Comparison of ENCODE assay signal across 18 cellular contexts in the genomic region with DNA sequence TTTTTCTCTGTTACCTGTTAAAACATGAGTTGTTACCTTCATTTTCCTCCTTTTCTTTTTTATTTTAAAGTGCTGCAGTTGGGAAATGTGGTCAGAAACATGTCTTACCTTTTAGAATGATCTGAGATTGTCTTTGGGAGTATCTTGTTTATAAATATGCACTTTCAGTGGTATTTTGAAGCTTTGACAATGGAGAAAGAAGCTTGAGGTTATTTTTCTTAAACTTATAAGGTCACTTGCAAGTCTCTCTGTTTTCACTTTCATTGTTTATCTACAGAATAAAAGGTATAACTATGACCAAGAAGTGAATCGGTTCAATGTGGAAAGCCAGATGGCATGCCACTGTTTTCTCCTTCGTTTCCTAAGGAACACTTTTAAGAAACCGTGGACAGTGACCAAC.
DNase-seq lines count a peak whose midpoint lies in the region; ATAC-seq, FAIRE-seq and TF ChIP-seq lines count a peak whose summit lies in the region.
"Had no signal": no experiment of that assay in that cellular context is flagged by ENCODE, and none has a peak within 500 bp of the region (broad histone marks: within the 10 kb centered on the region; RNA-seq: fewer than 3 reads in every experiment).

No MANE protein-coding gene starts in this region.

- H3K36me3 ChIP-seq in GM12878 (ENCODE audit: control insufficient read depth in 2 of 2, insufficient read depth in 2 of 2, low read length in 1 of 2), result no peaks in the 10 kb centered on the region
- H3K36me3 ChIP-seq: tibial nerve had no signal

- H3K27ac ChIP-seq in GM12878 (ENCODE audit: control insufficient read depth, insufficient read depth) (no peak overlapping the region), substantia nigra (ENCODE audit: low read depth, low read length, poor library complexity, severe bottlenecking) (no peak overlapping the region)
- H3K27ac ChIP-seq: tibial nerve had no signal

- TF ChIP-seq CTCF in GM12878 (IDR thresholded peaks at IDR 0.05 in 2 of 3, conservative IDR thresholded peaks at IDR 0.05 in 1 of 3; ENCODE audit: control insufficient read depth in 2 of 3, extremely low read depth in 1 of 3, insufficient read depth in 1 of 3, low read depth in 3 of 3, low read length in 3 of 3), result no peak

- TF ChIP-seq EP300 in GM12878 (IDR thresholded peaks at IDR 0.05; ENCODE audit: borderline replicate concordance in 1 of 2, control insufficient read depth in 1 of 2, low read depth in 2 of 2, low read length in 2 of 2), result peak in 1 of 2 experiments; percentile 53; a peak in 1 of 4 replicates

- H3K4me2 ChIP-seq in GM12878 (ENCODE audit: control insufficient read depth, insufficient read depth), result peak overlapping the region; percentile 63; the same call in 1 of the 2 replicates

- DNase-seq in GM12878 (ENCODE audit: low read depth, low spot score) (no peak), pons (ENCODE audit: low spot score) (no peak), substantia nigra (lab: John Stamatoyannopoulos, UW) (no peak), left ventricle myocardium superior (no peak)
- DNase-seq: activated CD4-positive, CD25-positive, alpha-beta regulatory T cell treated with anti-CD3 and anti-CD28 coated beads, Interleukin-2, amount 50 U/mL, for 72 hours; activated naive CD8-positive, alpha-beta T cell treated with anti-CD3 and anti-CD28 coated beads, Interleukin-2, amount 10 ng/mL, durations not matched to agents 7 days and 5 days; DMS79; KBM-7; NCI-H1105 treated with DMSO at 0.1 percent for 48 hours; NCI-H2107; NCI-H526; stimulated activated CD4-positive, alpha-beta T cell treated with anti-CD3 and anti-CD28 coated beads, Interleukin-1b, Interleukin-23, amount 100 ng/mL, for 48 hours; stimulated activated naive CD8-positive, alpha-beta T cell treated with anti-CD3 and anti-CD28 coated beads, Interleukin-15, Interleukin-2, amounts not matched to agents 100 U/mL and 50 U/mL, for 24 hours had no signal

- H2AFZ ChIP-seq in GM12878 (ENCODE audit: control insufficient read depth, low read depth, low read length), result no peak overlapping the region; the same call in 1 of the 2 replicates

- no peaks in the 10 kb centered on the region for H3K79me2 ChIP-seq in GM12878 (ENCODE audit: control insufficient read depth, insufficient read depth, low read length)

- H4K20me1 ChIP-seq in GM12878 (ENCODE audit: control insufficient read depth, insufficient read depth), result no peaks in the 10 kb centered on the region

- in situ Hi-C loops in GM12878 (cut with MboI), result no loop called here

- no TSS peak for BruUV-seq in GM12878 (replicated peaks; lab: Mats Ljungman, UMichigan)

- peaks cover 28% of the 10 kb centered on the region for H3K4me1 ChIP-seq in GM12878 (ENCODE audit: control insufficient read depth, insufficient read depth, low read length)

- CTCF ChIA-PET in GM12878 (lab: Yijun Ruan, JAX), result no interaction called here

- no peak for TF ChIP-seq RAD21 in GM12878 (IDR thresholded peaks at IDR 0.05; ENCODE audit: insufficient read depth, low read depth, low read length)

- RAD21 ChIA-PET in GM12878 (lab: Charles Lee; ENCODE audit: unreplicated experiment), result interaction anchor here (0.6 to 1.6 kb wide), 2 partner anchors 13 to 227 kb away, joined by 3 to 4 read pairs; no protein-coding TSS in a partner anchor

- no peak for FAIRE-seq in GM12878 (lab: Jason Lieb, UNC)
- FAIRE-seq: colon had no signal

- intact Hi-C loops in GM12878 (cut with micrococcal nuclease; ENCODE audit: unreplicated experiment), result loop anchor here (5.0 kb wide), 3 partner anchors 217 to 767 kb away; no protein-coding TSS in a partner anchor
- intact Hi-C loops in left ventricle myocardium superior (cut with micrococcal nuclease), result no loop called here

- TF ChIP-seq POLR2A in GM12878 (IDR thresholded peaks at IDR 0.05; ENCODE audit: low read depth, low read length), result no peak

- peak; percentile 42 for ATAC-seq in GM18867 (IDR thresholded peaks at IDR 0.05; ENCODE audit: unreplicated experiment)
- peak; percentile 40 for ATAC-seq in GM21515 (IDR thresholded peaks at IDR 0.05; ENCODE audit: unreplicated experiment)
- peak; percentile 27 for ATAC-seq in HG02981 (IDR thresholded peaks at IDR 0.05; ENCODE audit: unreplicated experiment)
- ATAC-seq in GM12878, result peak; percentile 34
- no peak for ATAC-seq in left ventricle myocardium superior
- ATAC-seq: stimulated activated naive CD8-positive, alpha-beta T cell treated with anti-CD3 and anti-CD28 coated beads, Interleukin-15, Interleukin-2, amounts not matched to agents 100 U/mL and 50 U/mL, for 24 hours had no signal

- no peak overlapping the region for H3K9ac ChIP-seq in GM12878 (ENCODE audit: control insufficient read depth, insufficient read depth, low read length)

- 12% methylated on average over 3 of the region's 3 CpGs for WGBS in GM12878 (ENCODE audit: insufficient coverage, insufficient replicate concordance, low lambda C conversion rate, missing lambda C conversion rate)

- POLR2A ChIA-PET in GM12878 (lab: Charles Lee), result no interaction called here

- no peaks in the 10 kb centered on the region for H3K27me3 ChIP-seq in GM12878 (replicated peaks in 1 of 2; ENCODE audit: control insufficient read depth in 2 of 2, insufficient read depth in 2 of 2, low read length in 1 of 2)
- H3K27me3 ChIP-seq: tibial nerve had no signal

- SMC1A ChIA-PET in GM12878 (lab: Charles Lee; ENCODE audit: uncharacterized antibody, unreplicated experiment), result interaction anchor here (1.2 to 2.5 kb wide), 4 partner anchors 15 to 218 kb away, joined by 3 to 7 read pairs (median 4); no protein-coding TSS in a partner anchor

- no peak overlapping the region for H3K4me3 ChIP-seq in GM12878
- H3K4me3 ChIP-seq: tibial nerve had no signal

- H3K9me3 ChIP-seq in GM12878 (replicated peaks; ENCODE audit: control insufficient read depth, insufficient read depth, low read length), result no peaks in the 10 kb centered on the region
- H3K9me3 ChIP-seq: tibial nerve had no signal

TF ChIP-seq in GM12878, 131 proteins besides CTCF, POLR2A, EP300 and RAD21:
- peak; percentile 45; the same call in 1 of the 2 replicates for TF ChIP-seq NFIC (IDR thresholded peaks at IDR 0.05; ENCODE audit: low read depth, low read length)
- peak; percentile 20; the same call in 1 of the 2 replicates for TF ChIP-seq IKZF1 (conservative IDR thresholded peaks at IDR 0.05)
- TF ChIP-seq RUNX3 (IDR thresholded peaks at IDR 0.05; ENCODE audit: low read length), result peak; percentile 50
- peak in 1 of 2 experiments; percentile 35; a peak in 1 of 4 replicates for TF ChIP-seq BHLHE40 (IDR thresholded peaks at IDR 0.05; ENCODE audit: borderline replicate concordance in 1 of 2, low read depth in 2 of 2, low read length in 1 of 2)
- TF ChIP-seq, protein P1, sequence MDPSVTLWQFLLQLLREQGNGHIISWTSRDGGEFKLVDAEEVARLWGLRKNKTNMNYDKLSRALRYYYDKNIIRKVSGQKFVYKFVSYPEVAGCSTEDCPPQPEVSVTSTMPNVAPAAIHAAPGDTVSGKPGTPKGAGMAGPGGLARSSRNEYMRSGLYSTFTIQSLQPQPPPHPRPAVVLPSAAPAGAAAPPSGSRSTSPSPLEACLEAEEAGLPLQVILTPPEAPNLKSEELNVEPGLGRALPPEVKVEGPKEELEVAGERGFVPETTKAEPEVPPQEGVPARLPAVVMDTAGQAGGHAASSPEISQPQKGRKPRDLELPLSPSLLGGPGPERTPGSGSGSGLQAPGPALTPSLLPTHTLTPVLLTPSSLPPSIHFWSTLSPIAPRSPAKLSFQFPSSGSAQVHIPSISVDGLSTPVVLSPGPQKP (IDR thresholded peaks at IDR 0.05; ENCODE audit: low read depth, low read length), result no peak
- 0 out of 2 replicates have a peak, but pooled peaks have one; percentile 17 for TF ChIP-seq FOXM1 (IDR thresholded peaks at IDR 0.05; ENCODE audit: low read depth, low read length)
- TF ChIP-seq, protein P2, sequence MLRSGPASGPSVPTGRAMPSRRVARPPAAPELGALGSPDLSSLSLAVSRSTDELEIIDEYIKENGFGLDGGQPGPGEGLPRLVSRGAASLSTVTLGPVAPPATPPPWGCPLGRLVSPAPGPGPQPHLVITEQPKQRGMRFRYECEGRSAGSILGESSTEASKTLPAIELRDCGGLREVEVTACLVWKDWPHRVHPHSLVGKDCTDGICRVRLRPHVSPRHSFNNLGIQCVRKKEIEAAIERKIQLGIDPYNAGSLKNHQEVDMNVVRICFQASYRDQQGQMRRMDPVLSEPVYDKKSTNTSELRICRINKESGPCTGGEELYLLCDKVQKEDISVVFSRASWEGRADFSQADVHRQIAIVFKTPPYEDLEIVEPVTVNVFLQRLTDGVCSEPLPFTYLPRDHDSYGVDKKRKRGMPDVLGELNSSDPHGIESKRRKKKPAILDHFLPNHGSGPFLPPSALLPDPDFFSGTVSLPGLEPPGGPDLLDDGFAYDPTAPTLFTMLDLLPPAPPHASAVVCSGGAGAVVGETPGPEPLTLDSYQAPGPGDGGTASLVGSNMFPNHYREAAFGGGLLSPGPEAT (IDR thresholded peaks at IDR 0.05; ENCODE audit: low read depth), result peak; percentile 59; the same call in 1 of the 2 replicates
- TF ChIP-seq ESRRA (IDR thresholded peaks at IDR 0.05; ENCODE audit: low read length), result no peak
- no peak for TF ChIP-seq IRF4 (IDR thresholded peaks at IDR 0.05; ENCODE audit: low read depth, low read length)
- no peak for TF ChIP-seq PAX8 (IDR thresholded peaks at IDR 0.05)
- TF ChIP-seq MTA2 (IDR thresholded peaks at IDR 0.05; ENCODE audit: low read depth), result peak; percentile 35; the same call in 1 of the 2 replicates
- peak; percentile 40; the same call in 1 of the 2 replicates for TF ChIP-seq ZNF217 (IDR thresholded peaks at IDR 0.05)
- peak in 1 of 2 experiments; percentile 13; a peak in 1 of 4 replicates for TF ChIP-seq IKZF2 (IDR thresholded peaks at IDR 0.05)
- TF ChIP-seq HCFC1 (IDR thresholded peaks at IDR 0.05; ENCODE audit: low read length), result no peak
